Comparison of ENCODE assay signal across 21 cellular contexts in the genomic region with DNA sequence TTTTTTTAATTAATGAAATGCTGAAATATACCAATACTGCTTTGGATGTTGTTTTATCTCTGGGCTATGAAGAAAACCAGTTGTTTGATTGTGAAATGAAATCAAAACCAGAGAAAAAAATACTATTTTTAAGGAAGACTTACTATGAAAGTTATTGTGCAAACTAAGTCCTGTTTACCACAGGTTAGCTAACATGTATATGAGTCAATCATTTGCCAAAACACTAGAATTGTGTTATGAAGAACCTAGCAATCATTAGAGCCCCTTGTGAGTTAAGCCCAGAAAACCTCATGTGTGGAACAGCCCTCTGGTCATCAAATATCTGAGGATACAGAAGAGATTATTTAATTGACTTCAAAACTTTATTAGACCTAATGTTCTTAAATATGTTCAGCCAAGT.
DNase-seq lines count a peak whose midpoint lies in the region; ATAC-seq and TF ChIP-seq lines count a peak whose summit lies in the region.
"Had no signal": no experiment of that assay in that cellular context is flagged by ENCODE, and none has a peak within 500 bp of the region (broad histone marks: within the 10 kb centered on the region; RNA-seq: fewer than 3 reads in every experiment).

No MANE protein-coding gene starts in this region.

- no peaks in the 10 kb centered on the region for H3K27me3 Mint-ChIP-seq in nephron (ENCODE audit: low read depth)
- H3K27me3 Mint-ChIP-seq: CD8-positive, alpha-beta memory T cell; IgD-negative memory B cell had no signal

- no peaks in the 10 kb centered on the region for H3K36me3 ChIP-seq in ectodermal cell (ENCODE audit: control insufficient read depth, insufficient read depth, low read length)
- H3K36me3 ChIP-seq in upper lobe of right lung, result no peaks in the 10 kb centered on the region
- no peaks in the 10 kb centered on the region for H3K36me3 ChIP-seq in right lobe of liver
- H3K36me3 ChIP-seq: BLaER1 treated with 17β-estradiol and CSF1 and Interleukin-3, amounts not matched to agents 10 nM and 100 nM; SJSA1 had no signal

- H3K4me1 Mint-ChIP-seq in nephron, result peaks cover 41% of the 10 kb centered on the region
- H3K4me1 Mint-ChIP-seq: CD8-positive, alpha-beta memory T cell; IgD-negative memory B cell had no signal

- H3K4me1 ChIP-seq in ectodermal cell (ENCODE audit: control insufficient read depth, insufficient read depth, low read length) (peaks cover 34% of the 10 kb centered on the region), upper lobe of right lung (no peaks in the 10 kb centered on the region), right lobe of liver (no peaks in the 10 kb centered on the region)

- H3K9me3 ChIP-seq in ectodermal cell (ENCODE audit: control insufficient read depth, low read length), result no peaks in the 10 kb centered on the region
- H3K9me3 ChIP-seq in upper lobe of right lung, result no peaks in the 10 kb centered on the region
- no peaks in the 10 kb centered on the region for H3K9me3 ChIP-seq in right lobe of liver
- H3K9me3 ChIP-seq: BLaER1 treated with 17β-estradiol and CSF1 and Interleukin-3, amounts not matched to agents 10 nM and 100 nM; SJSA1 had no signal

- ATAC-seq in upper lobe of right lung (no peak), right lobe of liver (no peak)
- ATAC-seq: Right ventricle myocardium inferior had no signal

- H3K27ac Mint-ChIP-seq in nephron, result peak overlapping the region in 2 of 3 experiments; percentile 38 to 95
- H3K27ac Mint-ChIP-seq: CD8-positive, alpha-beta memory T cell; IgD-negative memory B cell had no signal

- no peak overlapping the region for H3K4me3 Mint-ChIP-seq in nephron
- H3K4me3 Mint-ChIP-seq: CD8-positive, alpha-beta memory T cell; IgD-negative memory B cell had no signal

- no peaks in the 10 kb centered on the region for H3K36me3 Mint-ChIP-seq in nephron (ENCODE audit: low read depth)
- H3K36me3 Mint-ChIP-seq: CD8-positive, alpha-beta memory T cell had no signal

- intact Hi-C loops in upper lobe of right lung (cut with DNase I) (no loop called here), right lobe of liver (cut with DNase I) (no loop called here)

- peak; percentile 38 for DNase-seq in LHCN-M2 (ENCODE audit: low read depth)
- DNase-seq in upper lobe of right lung, result no peak
- DNase-seq in superior temporal gyrus (ENCODE audit: extremely low spot score), result no peak
- no peak for DNase-seq in right lobe of liver
- DNase-seq in GOT3 (lab: John Stamatoyannopoulos, UW), result no peak
- DNase-seq: ACHN; CD8-positive, alpha-beta memory T cell; GDM1; GM23248; HCEC 1CT; NCI-H1694; NCI-H2081 treated with DMSO at 0.1 percent for 48 hours; NCI-H2171 treated with DMSO at 0.1 percent for 48 hours; NCI-H524 treated with DMSO at 0.1 percent for 48 hours; NCI-H82 had no signal

- no peaks in the 10 kb centered on the region for H3K9me3 Mint-ChIP-seq in nephron

- TF ChIP-seq CTCF in nephron (IDR thresholded peaks at IDR 0.05; ENCODE audit: unreplicated experiment in 3 of 3), result no peak
- TF ChIP-seq CTCF in upper lobe of right lung (IDR thresholded peaks at IDR 0.05), result no peak
- no peak for TF ChIP-seq CTCF in right lobe of liver (IDR thresholded peaks at IDR 0.05)

- H3K4me3 ChIP-seq in ectodermal cell (ENCODE audit: insufficient read depth, low read depth, low read length), result no peak overlapping the region
- H3K4me3 ChIP-seq in upper lobe of right lung, result no peak overlapping the region
- no peak overlapping the region for H3K4me3 ChIP-seq in right lobe of liver
- H3K4me3 ChIP-seq: BLaER1 treated with 17β-estradiol and CSF1 and Interleukin-3, amounts not matched to agents 10 nM and 100 nM; GM23248; SJSA1 had no signal

- H3K27me3 ChIP-seq in ectodermal cell (ENCODE audit: control insufficient read depth, insufficient read depth, low read length, poor library complexity, severe bottlenecking) (no peaks in the 10 kb centered on the region), upper lobe of right lung (no peaks in the 10 kb centered on the region), right lobe of liver (no peaks in the 10 kb centered on the region)
- H3K27me3 ChIP-seq: BLaER1 treated with 17β-estradiol and CSF1 and Interleukin-3, amounts not matched to agents 10 nM and 100 nM; SJSA1 had no signal

- TF ChIP-seq POLR2A in right lobe of liver (IDR thresholded peaks at IDR 0.05), result no peak

- peak overlapping the region; percentile 44 for H3K27ac ChIP-seq in ectodermal cell (ENCODE audit: insufficient read depth, low read depth, low read length, poor library complexity, severe bottlenecking)
- no peak overlapping the region for H3K27ac ChIP-seq in upper lobe of right lung
- no peak overlapping the region for H3K27ac ChIP-seq in right lobe of liver
- H3K27ac ChIP-seq: BLaER1 treated with 17β-estradiol and CSF1 and Interleukin-3, amounts not matched to agents 10 nM and 100 nM; GM23248; SJSA1 had no signal
